In the genomic region with DNA sequence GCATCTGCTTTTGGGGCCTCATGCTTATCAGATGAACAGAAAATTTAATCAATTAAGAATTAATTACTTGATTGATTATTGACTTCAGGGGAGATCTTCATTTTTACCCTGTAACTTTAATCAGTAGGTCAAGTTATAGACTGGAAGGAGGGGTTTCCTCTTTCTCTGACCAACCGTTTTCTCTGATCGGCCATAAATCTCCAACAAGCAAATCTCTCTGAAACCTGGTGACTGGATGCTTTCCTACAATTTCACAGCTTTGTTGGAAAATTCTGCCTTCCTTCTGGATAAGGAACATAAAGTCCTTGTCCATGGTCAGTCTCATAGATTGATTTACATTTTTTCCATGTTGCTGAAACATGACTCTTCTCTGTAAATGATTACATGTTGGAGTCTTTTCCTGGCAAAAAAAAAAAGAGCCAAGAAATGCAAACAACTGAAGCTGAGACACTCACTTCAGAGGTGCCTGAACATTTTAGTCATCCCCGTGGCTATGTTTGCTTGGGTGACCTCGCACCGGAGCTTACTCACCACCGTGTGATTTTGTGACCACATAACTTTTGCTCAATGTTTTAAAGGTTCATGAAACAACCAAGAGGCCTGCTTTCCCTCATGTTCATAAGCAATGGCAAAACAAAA, we compare ENCODE assay signal across 1 cellular context.
TF ChIP-seq lines count a peak whose summit lies in the region.

No MANE protein-coding gene starts in this region.

TF ChIP-seq in HCT116, 20 proteins besides CTCF, POLR2A, EP300 and RAD21 (continued from another document):
- TF ChIP-seq, protein P1, sequence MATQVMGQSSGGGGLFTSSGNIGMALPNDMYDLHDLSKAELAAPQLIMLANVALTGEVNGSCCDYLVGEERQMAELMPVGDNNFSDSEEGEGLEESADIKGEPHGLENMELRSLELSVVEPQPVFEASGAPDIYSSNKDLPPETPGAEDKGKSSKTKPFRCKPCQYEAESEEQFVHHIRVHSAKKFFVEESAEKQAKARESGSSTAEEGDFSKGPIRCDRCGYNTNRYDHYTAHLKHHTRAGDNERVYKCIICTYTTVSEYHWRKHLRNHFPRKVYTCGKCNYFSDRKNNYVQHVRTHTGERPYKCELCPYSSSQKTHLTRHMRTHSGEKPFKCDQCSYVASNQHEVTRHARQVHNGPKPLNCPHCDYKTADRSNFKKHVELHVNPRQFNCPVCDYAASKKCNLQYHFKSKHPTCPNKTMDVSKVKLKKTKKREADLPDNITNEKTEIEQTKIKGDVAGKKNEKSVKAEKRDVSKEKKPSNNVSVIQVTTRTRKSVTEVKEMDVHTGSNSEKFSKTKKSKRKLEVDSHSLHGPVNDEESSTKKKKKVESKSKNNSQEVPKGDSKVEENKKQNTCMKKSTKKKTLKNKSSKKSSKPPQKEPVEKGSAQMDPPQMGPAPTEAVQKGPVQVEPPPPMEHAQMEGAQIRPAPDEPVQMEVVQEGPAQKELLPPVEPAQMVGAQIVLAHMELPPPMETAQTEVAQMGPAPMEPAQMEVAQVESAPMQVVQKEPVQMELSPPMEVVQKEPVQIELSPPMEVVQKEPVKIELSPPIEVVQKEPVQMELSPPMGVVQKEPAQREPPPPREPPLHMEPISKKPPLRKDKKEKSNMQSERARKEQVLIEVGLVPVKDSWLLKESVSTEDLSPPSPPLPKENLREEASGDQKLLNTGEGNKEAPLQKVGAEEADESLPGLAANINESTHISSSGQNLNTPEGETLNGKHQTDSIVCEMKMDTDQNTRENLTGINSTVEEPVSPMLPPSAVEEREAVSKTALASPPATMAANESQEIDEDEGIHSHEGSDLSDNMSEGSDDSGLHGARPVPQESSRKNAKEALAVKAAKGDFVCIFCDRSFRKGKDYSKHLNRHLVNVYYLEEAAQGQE (IDR thresholded peaks at IDR 0.05; ENCODE audit: low read depth) = no peak
- TF ChIP-seq POLR2AphosphoS5 (IDR thresholded peaks at IDR 0.05; ENCODE audit: low read depth, low read length) = no peak
- TF ChIP-seq ATF3 (IDR thresholded peaks at IDR 0.05) = no peak
- no peak for TF ChIP-seq EZH2 (IDR thresholded peaks at IDR 0.05)
- TF ChIP-seq SP1 (IDR thresholded peaks at IDR 0.05; ENCODE audit: low read depth) = peak; percentile 35
- peak; percentile 53; the same call in 1 of the 2 replicates for TF ChIP-seq JUND (IDR thresholded peaks at IDR 0.05)
- no peak for TF ChIP-seq ELF1 (IDR thresholded peaks at IDR 0.05; ENCODE audit: borderline replicate concordance, low read depth)
- TF ChIP-seq CBX3 (IDR thresholded peaks at IDR 0.05; ENCODE audit: low read depth) = no peak
